ENCODE assay signal across 9 cellular contexts in the genomic region with DNA sequence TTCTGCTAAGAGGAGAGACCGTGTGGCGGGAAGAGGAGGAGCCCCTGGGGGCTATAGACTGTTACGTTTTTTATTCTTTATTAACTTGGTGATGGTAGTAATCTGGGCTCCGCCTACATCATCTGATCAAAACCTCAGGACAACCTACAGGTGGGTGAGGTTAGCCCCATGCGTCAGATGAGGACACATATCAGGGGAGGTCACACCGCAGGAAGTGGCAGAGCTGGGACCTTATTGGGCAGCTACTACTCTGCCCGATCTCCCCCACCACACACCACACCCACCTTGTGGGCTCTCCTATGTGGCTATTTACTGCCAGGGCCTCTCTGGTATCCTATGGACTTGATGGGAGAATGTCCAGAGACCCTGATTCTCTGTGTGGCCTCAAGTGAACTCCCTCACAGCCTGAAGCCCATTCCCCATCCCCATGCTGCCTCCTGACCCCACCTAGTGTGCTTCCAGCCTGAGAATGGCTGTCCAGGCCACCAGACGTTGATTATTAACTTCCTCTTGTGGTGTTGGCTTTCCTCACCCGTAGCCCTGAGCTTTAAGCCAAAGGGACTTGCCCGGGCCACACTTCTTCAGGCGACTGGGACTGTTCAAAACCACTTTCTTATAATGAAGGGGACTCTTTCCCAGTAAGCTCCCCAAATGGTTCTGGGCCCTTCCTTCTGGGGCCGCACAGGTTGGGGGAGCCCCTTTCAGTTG. TPM values are rescaled to one million over a fixed set of nuclear protein-coding genes. Genes with fewer than 3 reads are reported as not detected.
DNase-seq lines count a peak whose midpoint lies in the region; ATAC-seq lines count a peak whose summit lies in the region.
"Had no signal": no experiment of that assay in that cellular context is flagged by ENCODE, and none has a peak within 500 bp of the region (broad histone marks: within the 10 kb centered on the region; RNA-seq: fewer than 3 reads in every experiment).

No MANE protein-coding gene starts in this region.

- ATAC-seq in GM19463 (IDR thresholded peaks at IDR 0.05; ENCODE audit: unreplicated experiment) (peak; percentile 73), aorta (ENCODE audit: low FRiP score) (no peak)

- intact Hi-C loops in aorta (cut with DNase I), result no loop called here

- no peak overlapping the region for H3K4me3 ChIP-seq in aorta (ENCODE audit: low read length in 2 of 2)

- DNase-seq in DMS53 (lab: John Stamatoyannopoulos, UW) (peak; percentile 92), OCI-M1 (lab: John Stamatoyannopoulos, UW) (peak; percentile 16), left kidney (ENCODE audit: low read depth, low spot score) (peak; percentile 49), aorta (no peak), NCI-H1048 (lab: John Stamatoyannopoulos, UW) (no peak), CD1c-positive myeloid dendritic cell (ENCODE audit: extremely low spot score) (no peak)
- DNase-seq in activated effector memory CD4-positive, alpha-beta T cell treated with anti-CD3 and anti-CD28 coated beads, Interleukin-2, amount 50 U/mL, for 16 hours, result no peak

- H3K36me3 ChIP-seq in aorta (ENCODE audit: control insufficient read depth in 1 of 2, insufficient read depth in 2 of 2, low read length in 1 of 2), result no peaks in the 10 kb centered on the region

- H3K27ac ChIP-seq in aorta (ENCODE audit: low read depth in 1 of 2, low read length in 2 of 2), result no peak overlapping the region
- H3K27ac ChIP-seq: epithelial cell of prostate had no signal

- 45% methylated on average over 12 of the region's 12 CpGs for WGBS in aorta, 2 donors

- H3K9me3 ChIP-seq in aorta (ENCODE audit: control insufficient read depth, low read length), result no peaks in the 10 kb centered on the region

- H3K27me3 ChIP-seq in aorta (ENCODE audit: control insufficient read depth in 1 of 2, insufficient read depth in 2 of 2, low read length in 1 of 2), result no peaks in the 10 kb centered on the region

- H3K4me1 ChIP-seq in aorta (ENCODE audit: control insufficient read depth in 1 of 2, insufficient read depth in 2 of 2, low read length in 2 of 2), result no peaks in the 10 kb centered on the region

RNA-seq across cellular contexts. Expression of a gene that starts 8.2 kb away (rescaled TPM):
- not detected for total RNA-seq in aorta
- polyA plus RNA-seq in aorta, result not detected

Comparison
In these comparisons a context has a peak if more than half of its experiments do, and no peak if none do; other contexts are left out.
1. DNase-seq: peak in DMS53 (single experiment), OCI-M1 (single experiment) and left kidney (single experiment); none in aorta (0 of 2), NCI-H1048 (single experiment), activated effector memory CD4-positive, alpha-beta T cell treated with anti-CD3 and anti-CD28 coated beads, Interleukin-2, amount 50 U/mL, for 16 hours (single experiment) and CD1c-positive myeloid dendritic cell (single experiment).